Comparison of ENCODE assay signal across 9 cellular contexts in the genomic region with DNA sequence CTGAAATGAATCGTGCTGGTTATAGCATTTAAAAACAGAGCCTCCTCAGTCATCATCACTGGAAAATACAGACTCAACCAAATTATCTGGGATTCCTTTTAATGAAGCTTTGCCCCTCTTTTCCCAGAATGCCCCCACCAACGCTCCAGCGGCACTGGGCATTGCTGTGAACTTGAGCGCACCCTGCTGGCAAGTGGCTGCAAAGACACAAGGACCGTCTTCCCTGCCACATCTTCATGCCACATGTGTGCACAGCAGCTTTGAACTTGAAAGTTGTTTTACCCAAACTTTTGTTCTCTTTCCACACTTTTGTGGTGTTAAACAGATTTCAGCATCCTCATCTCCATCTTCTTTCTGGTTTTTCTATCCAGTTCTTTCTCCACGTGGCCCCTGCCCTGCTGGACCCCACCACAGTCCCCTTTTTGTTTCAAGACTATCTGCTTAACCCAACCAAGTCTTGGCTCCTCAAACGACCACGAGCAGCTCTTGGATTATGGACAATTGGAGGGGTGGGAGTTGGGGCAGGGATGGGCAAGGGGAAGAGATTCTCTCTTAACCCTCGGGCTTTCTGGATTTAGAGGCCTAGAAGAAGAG. TPM values are rescaled to one million over a fixed set of nuclear protein-coding genes. Genes with fewer than 3 reads are reported as not detected.
DNase-seq lines count a peak whose midpoint lies in the region; ATAC-seq and TF ChIP-seq lines count a peak whose summit lies in the region.
"Had no signal": no experiment of that assay in that cellular context is flagged by ENCODE, and none has a peak within 500 bp of the region (broad histone marks: within the 10 kb centered on the region; RNA-seq: fewer than 3 reads in every experiment).

No MANE protein-coding gene starts in this region.

- H3K9me3 ChIP-seq in testis: no peaks in the 10 kb centered on the region

- peaks cover 81% of the 10 kb centered on the region for H3K27me3 Mint-ChIP-seq in mesothelial cell of epicardium (ENCODE audit: low read depth)

- DNase-seq in GM03348 (ENCODE audit: low spot score): peak; percentile 82
- DNase-seq in NB4 (ENCODE audit: low read depth): peak; percentile 42
- DNase-seq in activated CD4-positive, alpha-beta T cell treated with anti-CD3 and anti-CD28 coated beads for 24 hours (ENCODE audit: low read depth in 2 of 2): peak; percentile 24 to 43
- DNase-seq in dorsolateral prefrontal cortex: peak in 9 of 10 donors; percentile 25 to 75 (median 53)
- peak in 1 of 2 experiments; percentile 72 for DNase-seq in mesothelial cell of epicardium (ENCODE audit: low spot score in 2 of 2, unreplicated experiment in 2 of 2)
- DNase-seq in testis: peak; percentile 73
- no peak for DNase-seq in foreskin melanocyte

- H3K4me1 ChIP-seq in testis: no peaks in the 10 kb centered on the region

- no peaks in the 10 kb centered on the region for H3K36me3 ChIP-seq in testis (ENCODE audit: low read depth, missing control alignments)

- intact Hi-C loops in dorsolateral prefrontal cortex (cut with DNase I): loop anchor here (2.0 to 10.0 kb wide), 4 partner anchors 115 to 255 kb away; no protein-coding TSS in a partner anchor
- intact Hi-C loops in testis (cut with DNase I; ENCODE audit: low total_unique reads): no loop called here

- 24 to 31% methylated on average over 9 of the region's 9 CpGs for WGBS in testis, 2 donors

- H3K9me3 Mint-ChIP-seq in mesothelial cell of epicardium: no peaks in the 10 kb centered on the region
- H3K9me3 Mint-ChIP-seq: dendritic cell treated with granulocyte-macrophage colony-stimulating factor and Interleukin-4, amounts not matched to agents 40 ng/mL and 50 ng/mL, for 4 days had no signal

- H3K27me3 ChIP-seq in dorsolateral prefrontal cortex (peaks cover 0 to 50% (median 14%) of the 10 kb centered on the region in 45 donors), testis (no peaks in the 10 kb centered on the region)

- peaks cover 10% of the 10 kb centered on the region for H3K4me1 Mint-ChIP-seq in mesothelial cell of epicardium

- no peak overlapping the region for H3K27ac Mint-ChIP-seq in mesothelial cell of epicardium
- H3K27ac Mint-ChIP-seq: dendritic cell treated with granulocyte-macrophage colony-stimulating factor and Interleukin-4, amounts not matched to agents 40 ng/mL and 50 ng/mL, for 4 days had no signal

- no peak overlapping the region for H3K27ac ChIP-seq in dorsolateral prefrontal cortex
- H3K27ac ChIP-seq in testis: no peak overlapping the region

- H3K4me3 ChIP-seq in NB4 (ENCODE audit: low read depth, low read length): no peak overlapping the region
- H3K4me3 ChIP-seq in dorsolateral prefrontal cortex: peak overlapping the region in 2 of 59 donors; percentile 26 to 30
- no peak overlapping the region for H3K4me3 ChIP-seq in testis

- peak; percentile 73 for ATAC-seq in GM21723 (IDR thresholded peaks at IDR 0.05; ENCODE audit: unreplicated experiment)

- TF ChIP-seq POLR2A in NB4 (IDR thresholded peaks at IDR 0.05; ENCODE audit: extremely low read depth, insufficient read length) (no peak), testis (IDR thresholded peaks at IDR 0.05) (no peak)

- no peaks in the 10 kb centered on the region for H3K36me3 Mint-ChIP-seq in mesothelial cell of epicardium

- TF ChIP-seq CTCF in NB4 (IDR thresholded peaks at IDR 0.05; ENCODE audit: low read depth, low read length): peak; percentile 87
- peak; percentile 43 to 96 (median 88) for TF ChIP-seq CTCF in dorsolateral prefrontal cortex (IDR thresholded peaks at IDR 0.05 in 54 of 56, conservative IDR thresholded peaks at IDR 0.05 in 2 of 56; ENCODE audit: low read depth in 1 of 56, partially characterized antibody in 56 of 56)
- TF ChIP-seq CTCF in mesothelial cell of epicardium (IDR thresholded peaks at IDR 0.05; ENCODE audit: unreplicated experiment): peak; percentile 68
- peak; percentile 39 to 87 (median 77) for TF ChIP-seq CTCF in testis (IDR thresholded peaks at IDR 0.05)

- H3K4me3 Mint-ChIP-seq in mesothelial cell of epicardium: no peak overlapping the region
- H3K4me3 Mint-ChIP-seq: dendritic cell treated with granulocyte-macrophage colony-stimulating factor and Interleukin-4, amounts not matched to agents 40 ng/mL and 50 ng/mL, for 4 days had no signal

RNA-seq across cellular contexts. Expression of a gene that starts 12.8 kb away (rescaled TPM):
- total RNA-seq in dorsolateral prefrontal cortex: under 1 TPM in 1 of 120 experiments, not detected in 119; 0.32 TPM
- total RNA-seq in mesothelial cell of epicardium: 0.18 TPM in 1 of 3 replicates, not detected in the others
- total RNA-seq in testis: under 1 TPM; 0.62 to 0.94 TPM
- polyA plus RNA-seq in testis (ENCODE audit: insufficient read depth, low read depth, low replicate concordance): 2.6 TPM
